Comparison of ENCODE assay signal across 2 cellular contexts in the genomic region with DNA sequence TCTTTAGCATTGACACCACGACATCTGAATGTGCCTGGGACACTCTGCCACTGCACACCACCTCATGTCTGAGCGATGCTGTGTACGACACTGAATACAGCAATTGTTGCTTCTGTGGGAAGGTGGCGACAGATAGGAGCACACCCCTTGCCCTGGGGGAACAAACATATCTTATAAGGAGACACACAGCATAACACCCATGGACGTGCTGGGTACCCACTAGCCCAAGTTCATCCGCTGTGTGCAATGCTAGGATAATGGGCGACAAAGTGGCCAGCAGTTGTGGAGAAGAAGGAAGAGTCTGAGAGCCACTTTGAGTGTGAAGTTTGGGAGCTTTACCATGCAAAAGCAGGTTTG.
TF ChIP-seq lines count a peak whose summit lies in the region.

No MANE protein-coding gene starts in this region.

TF ChIP-seq in A549, 52 proteins besides CTCF, POLR2A, EP300 and RAD21 (continued from another document):
- TF ChIP-seq MAZ (IDR thresholded peaks at IDR 0.05; ENCODE audit: borderline replicate concordance, low read depth, low read length) (no peak), TP53 (CRISPR knock-in tag; IDR thresholded peaks at IDR 0.05) (no peak), HOXB5 (CRISPR knock-in tag; IDR thresholded peaks at IDR 0.05) (no peak), HOXB13 (CRISPR knock-in tag; IDR thresholded peaks at IDR 0.05; ENCODE audit: low read depth) (no peak)

TF ChIP-seq in HEK293, 187 proteins besides CTCF, POLR2A, EP300 and RAD21 (continued from another document):
- TF ChIP-seq ZNF600 (tag by site-specific recombination; IDR thresholded peaks at IDR 0.05) (0 out of 2 replicates have a peak, but pooled peaks have one; percentile 14), SETDB1 (IDR thresholded peaks at IDR 0.05; ENCODE audit: insufficient read length, low read length) (no peak), ZNF335 (tag by site-specific recombination; conservative IDR thresholded peaks at IDR 0.05) (no peak), REPIN1 (tag by site-specific recombination; IDR thresholded peaks at IDR 0.05; ENCODE audit: low read depth) (no peak), SCRT2 (tag by site-specific recombination; IDR thresholded peaks at IDR 0.05) (peak; percentile 34; the same call in 1 of the 2 replicates), KLF10 (tag by site-specific recombination; IDR thresholded peaks at IDR 0.05) (no peak), ZNF76 (tag by site-specific recombination; IDR thresholded peaks at IDR 0.05; ENCODE audit: borderline replicate concordance, low read depth) (no peak), ZNF785 (tag by site-specific recombination; IDR thresholded peaks at IDR 0.05) (no peak), ZFHX2 (tag by site-specific recombination; conservative IDR thresholded peaks at IDR 0.05) (no peak), ZNF548 (tag by site-specific recombination; IDR thresholded peaks at IDR 0.05) (no peak)
- TF ChIP-seq, protein P1, sequence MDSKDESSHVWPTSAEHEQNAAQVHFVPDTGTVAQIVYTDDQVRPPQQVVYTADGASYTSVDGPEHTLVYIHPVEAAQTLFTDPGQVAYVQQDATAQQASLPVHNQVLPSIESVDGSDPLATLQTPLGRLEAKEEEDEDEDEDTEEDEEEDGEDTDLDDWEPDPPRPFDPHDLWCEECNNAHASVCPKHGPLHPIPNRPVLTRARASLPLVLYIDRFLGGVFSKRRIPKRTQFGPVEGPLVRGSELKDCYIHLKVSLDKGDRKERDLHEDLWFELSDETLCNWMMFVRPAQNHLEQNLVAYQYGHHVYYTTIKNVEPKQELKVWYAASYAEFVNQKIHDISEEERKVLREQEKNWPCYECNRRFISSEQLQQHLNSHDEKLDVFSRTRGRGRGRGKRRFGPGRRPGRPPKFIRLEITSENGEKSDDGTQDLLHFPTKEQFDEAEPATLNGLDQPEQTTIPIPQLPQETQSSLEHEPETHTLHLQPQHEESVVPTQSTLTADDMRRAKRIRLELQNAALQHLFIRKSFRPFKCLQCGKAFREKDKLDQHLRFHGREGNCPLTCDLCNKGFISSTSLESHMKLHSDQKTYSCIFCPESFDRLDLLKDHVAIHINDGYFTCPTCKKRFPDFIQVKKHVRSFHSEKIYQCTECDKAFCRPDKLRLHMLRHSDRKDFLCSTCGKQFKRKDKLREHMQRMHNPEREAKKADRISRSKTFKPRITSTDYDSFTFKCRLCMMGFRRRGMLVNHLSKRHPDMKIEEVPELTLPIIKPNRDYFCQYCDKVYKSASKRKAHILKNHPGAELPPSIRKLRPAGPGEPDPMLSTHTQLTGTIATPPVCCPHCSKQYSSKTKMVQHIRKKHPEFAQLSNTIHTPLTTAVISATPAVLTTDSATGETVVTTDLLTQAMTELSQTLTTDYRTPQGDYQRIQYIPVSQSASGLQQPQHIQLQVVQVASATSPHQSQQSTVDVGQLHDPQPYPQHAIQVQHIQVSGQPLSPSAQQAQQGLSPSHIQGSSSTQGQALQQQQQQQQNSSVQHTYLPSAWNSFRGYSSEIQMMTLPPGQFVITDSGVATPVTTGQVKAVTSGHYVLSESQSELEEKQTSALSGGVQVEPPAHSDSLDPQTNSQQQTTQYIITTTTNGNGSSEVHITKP (tag by site-specific recombination; IDR thresholded peaks at IDR 0.05): no peak
TF ChIP-seq in HEK293: peak in this region for 4.
